In the genomic region with DNA sequence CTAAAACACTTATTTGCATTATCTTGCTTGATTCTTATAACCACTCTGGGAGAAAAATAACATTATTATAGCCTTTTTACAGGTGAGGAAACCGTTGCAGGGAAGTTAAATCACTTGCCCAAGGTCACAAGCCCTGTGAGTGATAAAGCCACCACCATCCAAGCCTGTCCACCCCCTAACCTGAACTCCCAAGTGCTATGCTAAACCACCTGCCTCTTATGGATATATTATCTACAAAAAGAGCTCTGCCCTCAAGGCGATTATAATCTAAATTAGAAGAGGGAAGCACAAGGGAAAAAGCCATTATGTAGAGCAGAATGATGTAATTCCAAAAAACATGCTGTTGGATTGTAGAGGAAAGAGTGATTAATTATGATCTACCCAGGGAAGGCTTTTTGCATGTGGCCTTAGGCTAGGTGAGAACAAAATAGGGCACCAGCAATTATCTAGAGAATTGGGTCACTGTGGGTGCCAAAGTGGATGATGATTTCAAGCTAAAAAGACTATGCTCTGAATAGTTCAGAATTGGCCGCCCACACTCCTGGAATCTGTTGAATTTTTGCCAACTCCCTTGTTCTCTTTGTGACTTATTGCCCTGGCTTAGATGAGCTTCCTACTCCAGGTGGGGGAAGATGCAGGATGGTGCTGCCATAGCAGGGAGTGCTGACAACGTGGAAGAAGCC, we compare ENCODE assay signal across 17 cellular contexts.
DNase-seq lines count a peak whose midpoint lies in the region; ATAC-seq, FAIRE-seq and TF ChIP-seq lines count a peak whose summit lies in the region.
"Had no signal": no experiment of that assay in that cellular context is flagged by ENCODE, and none has a peak within 500 bp of the region (broad histone marks: within the 10 kb centered on the region; RNA-seq: fewer than 3 reads in every experiment).

No MANE protein-coding gene starts in this region.

- intact Hi-C loops in esophagus squamous epithelium (cut with DNase I): no loop called here

- DNase-seq in EH (ENCODE audit: low read depth): peak; percentile 24
- peak; percentile 49 for DNase-seq in NCI-H146 treated with DMSO at 0.1 percent for 48 hours (lab: John Stamatoyannopoulos, UW; ENCODE audit: unreplicated experiment)
- DNase-seq in bronchial epithelial cell (ENCODE audit: low read depth): peak; percentile 75
- no peak for DNase-seq in mesothelial cell of epicardium (ENCODE audit: low spot score in 2 of 2, unreplicated experiment in 2 of 2)
- no peak for DNase-seq in esophagus squamous epithelium (lab: John Stamatoyannopoulos, UW)
- DNase-seq in amniotic stem cell (lab: John Stamatoyannopoulos, UW): no peak
- DNase-seq: activated CD4-positive, alpha-beta T cell treated with anti-CD3 and anti-CD28 coated beads for 48 hours; activated naive CD4-positive, alpha-beta T cell treated with Interleukin-2 at 50 U/mL for 16 hours; DMS53; IMR-90; left lung; NCI-H1092; stimulated activated CD4-positive, alpha-beta T cell treated with anti-CD3 and anti-CD28 coated beads, Interleukin-4, amount 100 ng/mL, for 1 hour; testis had no signal

- no peaks in the 10 kb centered on the region for H3K9me3 ChIP-seq in esophagus squamous epithelium
- H3K9me3 ChIP-seq: left lung, SJSA1, testis had no signal

- FAIRE-seq in bronchial epithelial cell (lab: Jason Lieb, UNC): no peak

- no peaks in the 10 kb centered on the region for H3K27me3 Mint-ChIP-seq in mesothelial cell of epicardium (ENCODE audit: low read depth)

- H3K27me3 ChIP-seq in bronchial epithelial cell (ENCODE audit: control insufficient read depth, insufficient read depth, low read length) (no peaks in the 10 kb centered on the region), esophagus squamous epithelium (no peaks in the 10 kb centered on the region)
- H3K27me3 ChIP-seq: BLaER1 treated with 17β-estradiol and CSF1 and Interleukin-3, amounts not matched to agents 10 nM and 100 nM; left lung; SJSA1; testis had no signal

- H3K4me3 Mint-ChIP-seq in mesothelial cell of epicardium: no peak overlapping the region

- no peak overlapping the region for H3K4me3 ChIP-seq in bronchial epithelial cell (ENCODE audit: low read depth, low read length)
- H3K4me3 ChIP-seq in esophagus squamous epithelium: no peak overlapping the region
- H3K4me3 ChIP-seq: BLaER1 treated with 17β-estradiol and CSF1 and Interleukin-3, amounts not matched to agents 10 nM and 100 nM; left lung; SJSA1; testis had no signal

- WGBS in esophagus squamous epithelium, 2 donors: 41 to 44% methylated on average over 4 of the region's 4 CpGs

- peaks cover 83% of the 10 kb centered on the region for H3K4me1 Mint-ChIP-seq in mesothelial cell of epicardium

- TF ChIP-seq CTCF in bronchial epithelial cell (IDR thresholded peaks at IDR 0.05; ENCODE audit: insufficient read depth, low read length, severe bottlenecking) (no peak), mesothelial cell of epicardium (IDR thresholded peaks at IDR 0.05; ENCODE audit: unreplicated experiment) (no peak), esophagus squamous epithelium (IDR thresholded peaks at IDR 0.05) (no peak)

- H3K27ac Mint-ChIP-seq in mesothelial cell of epicardium: peak overlapping the region; percentile 60

- H3K36me3 ChIP-seq in bronchial epithelial cell (ENCODE audit: control insufficient read depth, insufficient read depth, low read length): no peaks in the 10 kb centered on the region
- H3K36me3 ChIP-seq in esophagus squamous epithelium: no peaks in the 10 kb centered on the region
- H3K36me3 ChIP-seq: BLaER1 treated with 17β-estradiol and CSF1 and Interleukin-3, amounts not matched to agents 10 nM and 100 nM; left lung; SJSA1 had no signal

- TF ChIP-seq POLR2A in esophagus squamous epithelium (IDR thresholded peaks at IDR 0.05): no peak

- H3K9me3 Mint-ChIP-seq in mesothelial cell of epicardium: no peaks in the 10 kb centered on the region

- peaks cover 19 to 54% (median 23%) of the 10 kb centered on the region in 3 donors for H3K4me1 ChIP-seq in esophagus squamous epithelium

- no peak overlapping the region for H3K27ac ChIP-seq in esophagus squamous epithelium
- H3K27ac ChIP-seq: BLaER1 treated with 17β-estradiol and CSF1 and Interleukin-3, amounts not matched to agents 10 nM and 100 nM; SJSA1; testis had no signal

- no peaks in the 10 kb centered on the region for H3K36me3 Mint-ChIP-seq in mesothelial cell of epicardium

- no peak for ATAC-seq in GM18909 (IDR thresholded peaks at IDR 0.05; ENCODE audit: poor library complexity, unreplicated experiment)
- ATAC-seq: left lung had no signal

Comparison
In these comparisons a context has a peak if more than half of its experiments do, and no peak if none do; other contexts are left out.
1. DNase-seq: peak in EH (single experiment), NCI-H146 treated with DMSO at 0.1 percent for 48 hours (single experiment) and bronchial epithelial cell (single experiment); none in mesothelial cell of epicardium (0 of 2), esophagus squamous epithelium (single experiment) and amniotic stem cell (single experiment).